1 cellular context compared by ENCODE assay signal in the genomic region with DNA sequence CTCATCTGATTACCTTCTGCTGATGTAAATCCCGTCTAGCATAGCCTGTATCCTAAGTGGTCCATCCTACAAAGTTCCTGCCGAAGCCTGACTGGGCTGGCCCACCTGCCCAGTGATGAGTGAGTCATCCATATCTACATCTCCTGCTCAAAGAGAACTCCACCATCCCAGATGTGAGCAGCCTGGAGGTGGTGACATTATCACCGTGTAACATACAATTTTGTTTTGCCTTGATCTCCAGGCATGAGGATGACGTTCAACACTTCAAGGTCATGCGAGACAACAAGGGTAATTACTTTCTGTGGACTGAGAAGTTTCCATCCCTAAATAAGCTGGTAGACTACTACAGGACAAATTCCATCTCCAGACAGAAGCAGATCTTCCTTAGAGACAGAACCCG.
A peak's percentile ranks its signal among the peaks of the same experiment; 100 is the strongest.
TF ChIP-seq lines count a peak whose summit lies in the region.

No MANE protein-coding gene starts in this region.

TF ChIP-seq in GM12878, 131 proteins besides CTCF, POLR2A, EP300 and RAD21:
- TF ChIP-seq GATAD2B (conservative IDR thresholded peaks at IDR 0.05; ENCODE audit: low read depth) (no peak), POLR2AphosphoS5 (IDR thresholded peaks at IDR 0.05; ENCODE audit: low read length) (0 out of 2 replicates have a peak, but pooled peaks have one; percentile 17)
